Comparison of ENCODE assay signal across 19 cellular contexts in the genomic region with DNA sequence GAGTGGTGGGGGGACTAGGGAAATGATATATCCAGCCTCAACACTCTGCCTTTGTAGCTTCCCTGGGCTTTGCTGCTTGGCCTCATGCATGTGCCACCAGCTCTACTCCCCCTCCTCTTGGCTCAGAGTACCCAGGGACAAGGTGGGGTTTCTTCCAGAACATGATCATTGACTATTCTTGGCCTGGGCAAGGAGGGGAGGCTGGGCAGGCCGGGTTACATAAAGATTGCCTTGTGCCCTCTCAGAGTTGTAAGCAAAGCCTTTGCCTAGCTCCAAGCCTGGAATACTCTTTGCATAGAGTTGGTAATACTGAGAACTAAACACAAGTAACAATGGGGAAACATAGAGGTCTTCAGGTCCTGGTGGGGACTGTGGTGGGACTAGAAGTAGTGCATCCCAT. TPM values are rescaled to one million over a fixed set of nuclear protein-coding genes. Genes with fewer than 3 reads are reported as not detected.
"Had no signal": no experiment of that assay in that cellular context is flagged by ENCODE, and none has a peak within 500 bp of the region (broad histone marks: within the 10 kb centered on the region; RNA-seq: fewer than 3 reads in every experiment).

No MANE protein-coding gene starts in this region.

- H3K4me1 ChIP-seq: body of pancreas had no signal

- ATAC-seq: activated naive CD8-positive, alpha-beta T cell treated with anti-CD3 and anti-CD28 coated beads, Interleukin-2, amount 50 U/mL, for 24 hours; body of pancreas had no signal

- H3K27ac ChIP-seq: body of pancreas, cardiac muscle cell, hepatocyte, thoracic aorta had no signal

- H3K27me3 ChIP-seq: body of pancreas, cardiac muscle cell, hepatocyte, spleen had no signal

- H3K36me3 ChIP-seq: cardiac muscle cell, thoracic aorta had no signal

- H2AFZ ChIP-seq: hepatocyte had no signal

- H3K79me2 ChIP-seq: hepatocyte had no signal

- H3K4me3 ChIP-seq: body of pancreas, cardiac muscle cell, hepatocyte, spleen, thoracic aorta had no signal

- H3K9me3 ChIP-seq: body of pancreas, SK-N-SH, spleen, thoracic aorta had no signal

- H3K4me2 ChIP-seq: hepatocyte, SK-N-SH had no signal

- H3K9ac ChIP-seq: SK-N-SH had no signal

- DNase-seq: activated CD4-positive, alpha-beta T cell treated with anti-CD3 and anti-CD28 coated beads for 4 hours; activated CD4-positive, alpha-beta T cell treated with anti-CD3 and anti-CD28 coated beads, Interleukin-2, amount 50 U/mL, for 48 hours; activated CD4-positive, CD25-positive, alpha-beta regulatory T cell; activated gamma-delta T cell; activated naive CD4-positive, alpha-beta T cell treated with anti-CD3 and anti-CD28 coated beads, Interleukin-2, amount 50 U/mL, for 16 hours; activated naive CD8-positive, alpha-beta T cell treated with anti-CD3 and anti-CD28 coated beads, Interleukin-2, amount 50 U/mL, for 24 hours; body of pancreas; effector CD4-positive, alpha-beta T cell; erythroblast; foreskin fibroblast; occipital lobe; SK-N-SH; spleen; stimulated activated CD4-positive, alpha-beta T cell treated with anti-CD3 and anti-CD28 coated beads, Interleukin-4, amount 100 ng/mL, for 1 hour; stimulated activated naive CD4-positive, alpha-beta T cell treated with Interleukin-2 at 50 U/mL for 16 hours had no signal

RNA-seq across cellular contexts. Expression of a gene that starts 11.9 kb away (rescaled TPM):
- polyA plus RNA-seq: neural cell had no signal
